9 cellular contexts compared by ENCODE assay signal in the genomic region with DNA sequence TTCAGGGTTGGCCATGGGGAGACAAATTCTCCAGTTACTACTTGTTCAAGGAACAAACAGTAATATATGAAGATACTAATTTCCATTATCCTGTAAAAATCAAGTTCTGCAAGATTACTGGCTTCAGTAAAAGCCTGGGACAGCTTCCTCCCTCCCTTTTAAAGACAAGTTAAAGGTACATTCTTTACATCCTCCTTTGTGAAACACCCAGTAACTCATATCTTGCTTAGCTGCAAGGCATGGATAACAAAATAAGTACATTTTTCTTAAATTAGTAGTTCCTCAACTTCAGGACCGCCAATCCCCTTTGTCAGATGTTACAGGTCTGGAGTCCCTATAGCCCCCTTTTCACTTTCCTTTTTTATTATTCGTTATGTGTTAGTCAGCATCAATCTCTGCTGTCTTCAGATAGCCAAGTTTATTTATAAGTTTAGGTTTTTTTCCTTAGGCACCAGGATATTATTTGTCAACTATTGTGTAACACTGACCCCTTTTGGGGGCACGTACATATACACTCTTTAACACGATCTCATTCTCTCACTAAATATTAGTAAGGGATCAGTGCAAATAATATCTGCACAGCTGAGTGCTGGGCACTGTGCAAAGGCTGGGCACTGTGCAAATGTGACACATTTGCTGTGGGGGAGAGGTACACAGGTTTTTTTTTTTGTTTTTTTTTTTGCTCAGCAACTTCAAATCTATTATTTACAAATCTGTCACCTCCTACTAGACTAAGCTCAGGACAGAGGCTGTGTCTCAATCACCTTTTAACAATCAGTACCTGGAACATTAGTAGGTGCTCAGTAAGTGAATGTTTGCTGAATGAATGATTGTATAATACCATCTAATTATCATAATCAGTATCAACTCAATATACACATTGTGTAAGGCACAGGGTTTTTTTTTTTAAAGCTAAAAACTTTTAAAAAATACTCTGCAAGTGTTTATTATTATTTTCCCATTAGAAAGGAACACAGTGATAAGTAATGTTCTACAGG. TPM values are rescaled to one million over a fixed set of nuclear protein-coding genes. Genes with fewer than 3 reads are reported as not detected.
A peak's percentile ranks its signal among the peaks of the same experiment; 100 is the strongest.
DNase-seq lines count a peak whose midpoint lies in the region; ATAC-seq and TF ChIP-seq lines count a peak whose summit lies in the region.
"Had no signal": no experiment of that assay in that cellular context is flagged by ENCODE, and none has a peak within 500 bp of the region (broad histone marks: within the 10 kb centered on the region; RNA-seq: fewer than 3 reads in every experiment).

No MANE protein-coding gene starts in this region.

- peak overlapping the region; percentile 99 for H3K27ac ChIP-seq in RWPE2 (ENCODE audit: poor library complexity, severe bottlenecking)
- no peak overlapping the region for H3K27ac ChIP-seq in fibroblast of lung (ENCODE audit: insufficient read depth, low read length)
- peak overlapping the region; percentile 62 for H3K27ac ChIP-seq in psoas muscle

- H4K20me1 ChIP-seq in fibroblast of lung (ENCODE audit: control insufficient read depth, extremely low read depth, insufficient read depth, low read length), result no peaks in the 10 kb centered on the region

- H3K4me3 ChIP-seq in RWPE2 (ENCODE audit: severe bottlenecking), result no peak overlapping the region
- H3K4me3 ChIP-seq in fibroblast of lung (replicated peaks in 1 of 4; ENCODE audit: control extremely low read depth in 1 of 4, insufficient read depth in 1 of 4, low read depth in 3 of 4, low read length in 4 of 4), result peak overlapping the region in 1 of 4 experiments; percentile 43
- H3K4me3 ChIP-seq in psoas muscle, result no peak overlapping the region

- intact Hi-C loops in psoas muscle (cut with DNase I), result loop anchor here (5.0 kb wide), 3 partner anchors 39 to 331 kb away; no protein-coding TSS in a partner anchor

- H3K9me3 ChIP-seq in RWPE2 (ENCODE audit: severe bottlenecking) (no peaks in the 10 kb centered on the region), fibroblast of lung (ENCODE audit: control insufficient read depth, insufficient read depth, low read depth, low read length) (no peaks in the 10 kb centered on the region), psoas muscle (no peaks in the 10 kb centered on the region)

- no peaks in the 10 kb centered on the region for H3K9me3 Mint-ChIP-seq in activated naive CD8-positive, alpha-beta T cell treated with anti-CD3 and anti-CD28 coated beads, Interleukin-2, amount 50 U/mL, for 24 hours

- H2AFZ ChIP-seq in fibroblast of lung (ENCODE audit: low read length), result no peak overlapping the region

- 26 to 44% (median 36%) methylated on average over 4 of the region's 4 CpGs for WGBS in psoas muscle, 3 donors

- H3K27ac Mint-ChIP-seq in activated naive CD8-positive, alpha-beta T cell treated with anti-CD3 and anti-CD28 coated beads, Interleukin-2, amount 50 U/mL, for 24 hours, result no peak overlapping the region

- H3K27me3 ChIP-seq in RWPE2 (ENCODE audit: insufficient read depth, poor library complexity, severe bottlenecking) (no peaks in the 10 kb centered on the region), fibroblast of lung (ENCODE audit: control insufficient read depth, insufficient read depth, low read length) (no peaks in the 10 kb centered on the region), psoas muscle (ENCODE audit: insufficient read depth in 3 of 3, low read length in 2 of 3) (no peaks in the 10 kb centered on the region)

- H3K36me3 Mint-ChIP-seq in activated naive CD8-positive, alpha-beta T cell treated with anti-CD3 and anti-CD28 coated beads, Interleukin-2, amount 50 U/mL, for 24 hours (ENCODE audit: low read depth), result no peaks in the 10 kb centered on the region

- DNase-seq in GM13976 (ENCODE audit: low spot score), result no peak
- DNase-seq in RWPE2 (ENCODE audit: low spot score), result no peak
- DNase-seq in fibroblast of lung (ENCODE audit: low read depth in 2 of 2), result peak; percentile 9 to 33
- DNase-seq in psoas muscle, result no peak
- no peak for DNase-seq in NK-92 treated with Interleukin-12 subunit alpha and Interleukin-12 subunit beta, amount 100 ng/mL, for 24 hours (lab: John Stamatoyannopoulos, UW)
- no peak for DNase-seq in NOMO-1 treated with dmso at 0.1 percent for 144 hours (lab: John Stamatoyannopoulos, UW; ENCODE audit: unreplicated experiment)
- no peak for DNase-seq in activated naive CD8-positive, alpha-beta T cell treated with anti-CD3 and anti-CD28 coated beads, Interleukin-2, amount 50 U/mL, for 24 hours
- no peak for DNase-seq in DMS153 treated with DMSO at 0.1 percent for 48 hours (lab: John Stamatoyannopoulos, UW; ENCODE audit: unreplicated experiment)
- DNase-seq: activated CD4-positive, alpha-beta T cell treated with anti-CD3 and anti-CD28 coated beads, Interleukin-2, amount 50 U/mL, for 4 hours had no signal

- H3K9ac ChIP-seq in fibroblast of lung (ENCODE audit: insufficient read depth, low read length), result no peak overlapping the region

- H3K27me3 Mint-ChIP-seq in activated naive CD8-positive, alpha-beta T cell treated with anti-CD3 and anti-CD28 coated beads, Interleukin-2, amount 50 U/mL, for 24 hours, result peaks cover 23% of the 10 kb centered on the region

- no peak overlapping the region for H3K4me3 Mint-ChIP-seq in activated naive CD8-positive, alpha-beta T cell treated with anti-CD3 and anti-CD28 coated beads, Interleukin-2, amount 50 U/mL, for 24 hours

- peaks cover 100% of the 10 kb centered on the region for H3K36me3 ChIP-seq in RWPE2 (ENCODE audit: low read depth)
- H3K36me3 ChIP-seq in fibroblast of lung (ENCODE audit: control insufficient read depth, insufficient read depth, low read length), result peaks cover 16% of the 10 kb centered on the region
- peaks cover 2 to 23% of the 10 kb centered on the region in 2 donors for H3K36me3 ChIP-seq in psoas muscle (ENCODE audit: insufficient read depth in 1 of 2, low read depth in 1 of 2)

- H3K79me2 ChIP-seq in fibroblast of lung (ENCODE audit: control insufficient read depth, insufficient read depth, low read length), result peaks cover 81% of the 10 kb centered on the region

- peak; percentile 6; the same call in 1 of the 3 replicates for ATAC-seq in RWPE2 (ENCODE audit: low read depth)
- peak in 1 of 4 donors; percentile 13 for ATAC-seq in psoas muscle
- no peak for ATAC-seq in activated naive CD8-positive, alpha-beta T cell treated with anti-CD3 and anti-CD28 coated beads, Interleukin-2, amount 50 U/mL, for 24 hours

- no peak overlapping the region for H3K4me2 ChIP-seq in fibroblast of lung (ENCODE audit: extremely low read depth, insufficient read depth, low read length)

- H3K4me1 ChIP-seq in RWPE2 (ENCODE audit: insufficient read depth, poor library complexity, severe bottlenecking) (peaks cover 65% of the 10 kb centered on the region), fibroblast of lung (ENCODE audit: control insufficient read depth, extremely low read depth, insufficient read depth, low read length) (peaks cover 34% of the 10 kb centered on the region), psoas muscle (peaks cover 76% of the 10 kb centered on the region)

- TF ChIP-seq CTCF in GM13976 (IDR thresholded peaks at IDR 0.05; ENCODE audit: borderline replicate concordance, control extremely low read depth, extremely low read depth, insufficient read depth, missing control alignments), result peak; percentile 18
- peak; percentile 17 for TF ChIP-seq CTCF in RWPE2 (IDR thresholded peaks at IDR 0.05; ENCODE audit: poor library complexity, severe bottlenecking)
- TF ChIP-seq CTCF in fibroblast of lung (conservative IDR thresholded peaks at IDR 0.05 in 1 of 2, IDR thresholded peaks at IDR 0.05 in 1 of 2; ENCODE audit: low read depth in 1 of 2, low read length in 2 of 2), result no peak
- no peak for TF ChIP-seq CTCF in psoas muscle (IDR thresholded peaks at IDR 0.05)

- H3K4me1 Mint-ChIP-seq in activated naive CD8-positive, alpha-beta T cell treated with anti-CD3 and anti-CD28 coated beads, Interleukin-2, amount 50 U/mL, for 24 hours, result no peaks in the 10 kb centered on the region

- in situ Hi-C loops in GM13976 (cut with MboI; ENCODE audit: low sequenced_read_pairs, unreplicated experiment), result no loop called here

RNA-seq across cellular contexts. Expression of a gene that starts 9.6 kb away (rescaled TPM):
- total RNA-seq in fibroblast of lung (46.2 and 53.9 TPM in 2 replicates), psoas muscle (10 to 100 TPM; 23.2 to 76.2 (median 58.7) TPM)
- polyA plus RNA-seq in fibroblast of lung (78.2 and 105 TPM in 2 replicates), psoas muscle (10 to 100 TPM; 55.4 to 99.9 (median 94.9) TPM)
- polyA plus RNA-seq in fibroblast of lung (2012), result 41.8 and 52.6 TPM in 2 replicates
- polyA minus RNA-seq in fibroblast of lung (ENCODE audit: low replicate concordance), result 8.9 and 27.3 TPM in 2 replicates

RNA-seq across cellular contexts. Expression of a gene that starts 55.0 kb away (rescaled TPM):
- total RNA-seq in fibroblast of lung, result 251 and 264 TPM in 2 replicates
- polyA plus RNA-seq in fibroblast of lung, result 513 and 651 TPM in 2 replicates
- polyA plus RNA-seq in fibroblast of lung (2012), result 461 and 544 TPM in 2 replicates
- polyA minus RNA-seq in fibroblast of lung (ENCODE audit: low replicate concordance), result 22.8 and 26.5 TPM in 2 replicates
- total RNA-seq in psoas muscle, result 100 to 1,000 TPM; 389 to 467 (median 417) TPM
- 100 to 1,000 TPM; 430 to 441 (median 432) TPM for polyA plus RNA-seq in psoas muscle

Comparison
In these comparisons a context has a peak if more than half of its experiments do, and no peak if none do; other contexts are left out.
1. DNase-seq: peak in fibroblast of lung (2 of 2); none in GM13976 (single experiment), RWPE2 (single experiment), psoas muscle (0 of 2), NK-92 treated with Interleukin-12 subunit alpha and Interleukin-12 subunit beta, amount 100 ng/mL, for 24 hours (single experiment), NOMO-1 treated with dmso at 0.1 percent for 144 hours (single experiment), activated naive CD8-positive, alpha-beta T cell treated with anti-CD3 and anti-CD28 coated beads, Interleukin-2, amount 50 U/mL, for 24 hours (single experiment) and DMS153 treated with DMSO at 0.1 percent for 48 hours (single experiment).
2. CTCF ChIP-seq: peak in GM13976 (single experiment) and RWPE2 (single experiment); none in fibroblast of lung (0 of 2) and psoas muscle (single experiment).